ENCODE assay signal across 8 cellular contexts in the genomic region with DNA sequence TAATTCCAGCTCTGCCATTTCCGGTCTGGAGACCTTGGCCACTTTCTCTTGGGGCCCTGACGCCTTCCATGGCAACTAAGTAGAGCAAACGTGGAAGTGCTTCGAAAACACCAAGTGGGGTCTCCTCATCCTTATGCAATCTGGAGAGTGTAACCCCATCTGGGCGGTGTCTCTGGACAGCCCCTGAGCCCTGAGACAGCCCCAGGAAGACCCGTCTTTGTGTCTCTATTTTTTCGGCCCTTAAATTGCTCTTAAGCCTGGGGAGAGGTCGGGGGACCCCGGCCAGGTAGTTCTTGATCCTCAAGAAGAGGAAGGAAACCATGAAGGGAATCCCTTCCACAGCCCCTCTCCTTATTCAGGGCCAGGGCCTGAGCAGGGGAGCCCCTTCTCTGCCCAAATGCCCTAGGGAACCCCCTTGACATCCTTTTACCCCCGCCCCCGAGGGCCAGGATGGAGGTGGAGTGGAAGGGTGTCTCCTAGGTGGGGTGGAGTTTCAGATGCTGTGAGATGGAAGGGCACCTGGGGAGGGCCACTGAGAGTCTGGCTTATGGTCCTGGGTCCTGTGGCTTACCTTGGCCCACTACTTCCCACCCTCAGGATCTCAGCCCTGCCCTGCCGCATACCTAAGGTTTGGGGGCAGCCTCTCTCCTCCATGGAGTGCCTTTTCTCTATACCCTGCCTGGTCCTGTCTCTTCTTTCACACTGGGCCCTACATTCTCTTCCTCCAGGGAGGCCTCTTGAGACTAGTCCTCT. TPM values are rescaled to one million over a fixed set of nuclear protein-coding genes. Genes with fewer than 3 reads are reported as not detected.
A peak's percentile ranks its signal among the peaks of the same experiment; 100 is the strongest.
DNase-seq lines count a peak whose midpoint lies in the region; ATAC-seq, FAIRE-seq and TF ChIP-seq lines count a peak whose summit lies in the region.

No MANE protein-coding gene starts in this region.

- RAD21 ChIA-PET in GM12878 (lab: Charles Lee; ENCODE audit: unreplicated experiment): interaction anchor here (1.2 to 4.0 kb wide), 10 partner anchors 8 to 85 kb away, joined by 4 to 35 read pairs (median 10); a partner anchor contains a TSS

- H3K4me1 ChIP-seq in GM12878 (ENCODE audit: control insufficient read depth, insufficient read depth, low read length) (peaks cover 17% of the 10 kb centered on the region), lower lobe of right lung (peaks cover 45% of the 10 kb centered on the region), thymus (ENCODE audit: control insufficient read depth, insufficient read depth, low read length) (peaks cover 14% of the 10 kb centered on the region)

- H3K4me2 ChIP-seq in GM12878 (ENCODE audit: control insufficient read depth, insufficient read depth): peak overlapping the region; percentile 88

- FAIRE-seq in GM12878 (lab: Jason Lieb, UNC): no peak

- H3K9ac ChIP-seq in GM12878 (ENCODE audit: control insufficient read depth, insufficient read depth, low read length): peak overlapping the region; percentile 56; the same call in 1 of the 2 replicates

- CTCF ChIA-PET in GM12878 (lab: Yijun Ruan, JAX): interaction anchor here (1.1 to 15.6 kb wide), 10 partner anchors 8 to 92 kb away, joined by 3 to 622 read pairs (median 15); a partner anchor contains a TSS

- in situ Hi-C loops in GM12878 (cut with MboI): no loop called here

- H3K27me3 Mint-ChIP-seq in T-helper 2 cell treated with Interferon-gamma antibody and Interleukin-4, amounts not matched to agents 5 μg/mL and 100 μg/mL, for 36 hours (ENCODE audit: low read depth): peaks cover 30% of the 10 kb centered on the region

- SMC1A ChIA-PET in GM12878 (lab: Charles Lee; ENCODE audit: uncharacterized antibody, unreplicated experiment): interaction anchor here (1.1 to 13.7 kb wide), 8 partner anchors 8 to 87 kb away, joined by 3 to 322 read pairs (median 16); a partner anchor contains a TSS

- H2AFZ ChIP-seq in GM12878 (ENCODE audit: control insufficient read depth, low read depth, low read length): peak overlapping the region; percentile 64

- no peak for ATAC-seq in GM12878
- peak in 1 of 2 donors; percentile 0 for ATAC-seq in lower lobe of right lung
- no peak for ATAC-seq in GM18498 (IDR thresholded peaks at IDR 0.05; ENCODE audit: unreplicated experiment)

- no peak for TF ChIP-seq CTCF in GM12878 (IDR thresholded peaks at IDR 0.05 in 2 of 3, conservative IDR thresholded peaks at IDR 0.05 in 1 of 3; ENCODE audit: control insufficient read depth in 2 of 3, extremely low read depth in 1 of 3, insufficient read depth in 1 of 3, low read depth in 3 of 3, low read length in 3 of 3)
- no peak for TF ChIP-seq CTCF in lower lobe of right lung (IDR thresholded peaks at IDR 0.05)

- H4K20me1 ChIP-seq in GM12878 (ENCODE audit: control insufficient read depth, insufficient read depth): no peaks in the 10 kb centered on the region

- BruUV-seq in GM12878 (replicated peaks; lab: Mats Ljungman, UMichigan): TSS peak; percentile 89

- no peaks in the 10 kb centered on the region for H3K36me3 ChIP-seq in GM12878 (ENCODE audit: control insufficient read depth in 2 of 2, insufficient read depth in 2 of 2, low read length in 1 of 2)
- no peaks in the 10 kb centered on the region for H3K36me3 ChIP-seq in lower lobe of right lung
- no peaks in the 10 kb centered on the region for H3K36me3 ChIP-seq in thymus (ENCODE audit: control insufficient read depth, insufficient read depth)

- H3K9me3 Mint-ChIP-seq in T-helper 2 cell treated with Interferon-gamma antibody and Interleukin-4, amounts not matched to agents 5 μg/mL and 100 μg/mL, for 36 hours: no peaks in the 10 kb centered on the region

- no peaks in the 10 kb centered on the region for H3K36me3 Mint-ChIP-seq in T-helper 2 cell treated with Interferon-gamma antibody and Interleukin-4, amounts not matched to agents 5 μg/mL and 100 μg/mL, for 36 hours (ENCODE audit: low read depth)

- H3K4me3 ChIP-seq in GM12878 (peak overlapping the region; percentile 51; the same call in 1 of the 2 replicates), lower lobe of right lung (peak overlapping the region; percentile 49), thymus (ENCODE audit: low read length) (peak overlapping the region; percentile 52)

- 30% methylated on average over 12 of the region's 12 CpGs for WGBS in GM12878 (ENCODE audit: insufficient coverage, insufficient replicate concordance, low lambda C conversion rate, missing lambda C conversion rate)
- WGBS in thymus: 47% methylated on average over 12 of the region's 12 CpGs

- DNase-seq in T-helper 2 cell treated with Interferon-gamma antibody and Interleukin-4, amounts not matched to agents 5 μg/mL and 100 μg/mL, for 36 hours (ENCODE audit: low spot score): no peak
- DNase-seq in T-helper 2 cell (no peak), GM12878 (ENCODE audit: low read depth, low spot score) (no peak), lower lobe of right lung (no peak), inferior parietal cortex (ENCODE audit: extremely low spot score) (no peak), AG20443 (ENCODE audit: low spot score) (no peak)

- no peaks in the 10 kb centered on the region for H3K9me3 ChIP-seq in GM12878 (replicated peaks; ENCODE audit: control insufficient read depth, insufficient read depth, low read length)
- no peaks in the 10 kb centered on the region for H3K9me3 ChIP-seq in lower lobe of right lung
- H3K9me3 ChIP-seq in thymus (ENCODE audit: control insufficient read depth): no peaks in the 10 kb centered on the region

- intact Hi-C loops in GM12878 (cut with micrococcal nuclease; ENCODE audit: unreplicated experiment) (no loop called here), lower lobe of right lung (cut with DNase I) (no loop called here)

- TF ChIP-seq EP300 in GM12878 (IDR thresholded peaks at IDR 0.05; ENCODE audit: borderline replicate concordance in 1 of 2, control insufficient read depth in 1 of 2, low read depth in 2 of 2, low read length in 2 of 2): no peak

- H3K27ac Mint-ChIP-seq in T-helper 2 cell treated with Interferon-gamma antibody and Interleukin-4, amounts not matched to agents 5 μg/mL and 100 μg/mL, for 36 hours: peak overlapping the region; percentile 82

- no peak for TF ChIP-seq POLR2A in GM12878 (IDR thresholded peaks at IDR 0.05; ENCODE audit: low read depth, low read length)

- POLR2A ChIA-PET in GM12878 (lab: Charles Lee): interaction anchor here (0.6 to 6.0 kb wide), 5 partner anchors 15 to 1254 kb away, joined by 3 to 24 read pairs (median 5); a partner anchor contains a TSS

- TF ChIP-seq RAD21 in GM12878 (IDR thresholded peaks at IDR 0.05; ENCODE audit: insufficient read depth, low read depth, low read length): no peak

- no peak overlapping the region for H3K27ac ChIP-seq in GM12878 (ENCODE audit: control insufficient read depth, insufficient read depth)
- H3K27ac ChIP-seq in lower lobe of right lung: peak overlapping the region; percentile 95
- H3K27ac ChIP-seq in thymus (ENCODE audit: low read depth): peak overlapping the region; percentile 79

- peaks cover 26% of the 10 kb centered on the region for H3K4me1 Mint-ChIP-seq in T-helper 2 cell treated with Interferon-gamma antibody and Interleukin-4, amounts not matched to agents 5 μg/mL and 100 μg/mL, for 36 hours (ENCODE audit: low read depth)

- H3K4me3 Mint-ChIP-seq in T-helper 2 cell treated with Interferon-gamma antibody and Interleukin-4, amounts not matched to agents 5 μg/mL and 100 μg/mL, for 36 hours: peak overlapping the region; percentile 78

- H3K27me3 ChIP-seq in GM12878 (replicated peaks in 1 of 2; ENCODE audit: control insufficient read depth in 2 of 2, insufficient read depth in 2 of 2, low read length in 1 of 2) (no peaks in the 10 kb centered on the region; a peak in 1 of 4 replicates), lower lobe of right lung (ENCODE audit: low read depth) (no peaks in the 10 kb centered on the region), thymus (ENCODE audit: control insufficient read depth, insufficient read depth) (peaks cover 19% of the 10 kb centered on the region)

- H3K79me2 ChIP-seq in GM12878 (ENCODE audit: control insufficient read depth, insufficient read depth, low read length): no peaks in the 10 kb centered on the region

RNA-seq across cellular contexts. Expression of a gene that starts 17.6 kb away (rescaled TPM):
- 9.2 and 12.6 TPM in 2 replicates for total RNA-seq in GM12878 (2013; cell fraction: nucleolus; rRNA removed)
- total RNA-seq in GM12878 (2014; rRNA removed) (2.4 and 4.1 TPM in 2 replicates), GM12878 (2014; rRNA removed; fragmentation: Illumina TruSeq; extraction: Trizol) (1.5 and 2.2 TPM in 2 replicates), GM12878 (2021) (7.9 TPM in 2 replicates), lower lobe of right lung (39.3 TPM)
- polyA plus RNA-seq in GM12878 (2011; ENCODE audit: low read depth): 1.5 TPM
- polyA plus RNA-seq in GM12878 (2011; rRNA removed) (1.3 and 2.9 TPM in 2 replicates), GM12878 (2014; fragmentation: Illumina TruSeq; extraction: Trizol) (1.2 and 2.0 TPM in 2 replicates), GM12878 (2014; fragmentation: Nextera tagmentation; extraction: Ambion mirVana) (under 1 TPM in 1 of 2 experiments, not detected in 1; 0.05 TPM), GM12878 (2014; rRNA removed) (5.9 TPM in 2 replicates), GM12878 (2016; fragmentation: Nextera tagmentation; extraction: Ambion mirVana) (1 to 10 TPM; 1.5 to 1.9 TPM), thymus (106 TPM)
- polyA plus RNA-seq in GM12878 (2011; cell fraction: cytosol; rRNA removed): 5.8 and 7.7 TPM in 2 replicates
- polyA plus RNA-seq in GM12878 (2011; cell fraction: nucleus; rRNA removed): 20.2 and 21.4 TPM in 2 replicates
- 4.3 and 15.3 TPM in 2 replicates for polyA plus RNA-seq in GM12878 (2012)
- polyA minus RNA-seq in GM12878 (2011; rRNA and poly(A)+ RNA removed): 3.7 and 8.3 TPM in 2 replicates
- polyA minus RNA-seq in GM12878 (2011; cell fraction: cytosol; rRNA and poly(A)+ RNA removed): 6.8 and 7.4 TPM in 2 replicates
- 14.4 and 17.9 TPM in 2 replicates for polyA minus RNA-seq in GM12878 (2011; cell fraction: nucleus; rRNA and poly(A)+ RNA removed)

RNA-seq across cellular contexts. Expression of a gene that starts 26.9 kb away (rescaled TPM):
- 6.8 and 7.1 TPM in 2 replicates for total RNA-seq in GM12878 (2013; cell fraction: nucleolus; rRNA removed)
- total RNA-seq in GM12878 (2014; rRNA removed) (0.23 and 0.38 TPM in 2 replicates), GM12878 (2014; rRNA removed; fragmentation: Illumina TruSeq; extraction: Trizol) (0.14 and 0.58 TPM in 2 replicates), GM12878 (2021) (0.35 and 0.49 TPM in 2 replicates), lower lobe of right lung (85.5 TPM)
- polyA plus RNA-seq in GM12878 (2011; ENCODE audit: low read depth): not detected
- polyA plus RNA-seq in GM12878 (2011; rRNA removed) (0.15 and 0.29 TPM in 2 replicates), GM12878 (2014; fragmentation: Illumina TruSeq; extraction: Trizol) (0.09 TPM in 1 of 2 replicates, not detected in the other), GM12878 (2014; fragmentation: Nextera tagmentation; extraction: Ambion mirVana) (not detected), GM12878 (2014; rRNA removed) (0.13 and 0.27 TPM in 2 replicates), GM12878 (2016; fragmentation: Nextera tagmentation; extraction: Ambion mirVana) (not detected), thymus (47.4 TPM)
- 0.25 and 0.30 TPM in 2 replicates for polyA plus RNA-seq in GM12878 (2011; cell fraction: cytosol; rRNA removed)
- polyA plus RNA-seq in GM12878 (2011; cell fraction: nucleus; rRNA removed): 0.52 and 0.67 TPM in 2 replicates
- 0.22 and 1.0 TPM in 2 replicates for polyA plus RNA-seq in GM12878 (2012)
- 0.46 TPM in 1 of 2 replicates, not detected in the other for polyA minus RNA-seq in GM12878 (2011; rRNA and poly(A)+ RNA removed)
- polyA minus RNA-seq in GM12878 (2011; cell fraction: cytosol; rRNA and poly(A)+ RNA removed): not detected in 2 replicates
- polyA minus RNA-seq in GM12878 (2011; cell fraction: nucleus; rRNA and poly(A)+ RNA removed): 0.36 TPM in 1 of 2 replicates, not detected in the other

RNA-seq across cellular contexts. Expression of a gene that starts 36.1 kb away (rescaled TPM):
- total RNA-seq in GM12878 (2013; cell fraction: nucleolus; rRNA removed): 13.7 and 15.2 TPM in 2 replicates
- total RNA-seq in GM12878 (2014; rRNA removed) (44.5 and 44.8 TPM in 2 replicates), GM12878 (2014; rRNA removed; fragmentation: Illumina TruSeq; extraction: Trizol) (21.5 and 21.9 TPM in 2 replicates), GM12878 (2021) (33.8 and 36.5 TPM in 2 replicates), lower lobe of right lung (31.8 TPM)
- polyA plus RNA-seq in GM12878 (2011; ENCODE audit: low read depth): 21.8 TPM
- polyA plus RNA-seq in GM12878 (2011; rRNA removed) (31.4 and 49.8 TPM in 2 replicates), GM12878 (2014; fragmentation: Illumina TruSeq; extraction: Trizol) (10.4 and 26.0 TPM in 2 replicates), GM12878 (2014; fragmentation: Nextera tagmentation; extraction: Ambion mirVana) (1 to 10 TPM; 2.7 to 5.6 TPM), GM12878 (2014; rRNA removed) (42.7 and 43.1 TPM in 2 replicates), GM12878 (2016; fragmentation: Nextera tagmentation; extraction: Ambion mirVana) (10 to 100 TPM; 34.1 to 40.5 TPM), thymus (36.7 TPM)
- 64.4 and 85.9 TPM in 2 replicates for polyA plus RNA-seq in GM12878 (2011; cell fraction: cytosol; rRNA removed)
- 34.2 and 44.8 TPM in 2 replicates for polyA plus RNA-seq in GM12878 (2011; cell fraction: nucleus; rRNA removed)
- polyA plus RNA-seq in GM12878 (2012): 26.6 and 32.8 TPM in 2 replicates
- 48.9 and 54.6 TPM in 2 replicates for polyA minus RNA-seq in GM12878 (2011; rRNA and poly(A)+ RNA removed)
- polyA minus RNA-seq in GM12878 (2011; cell fraction: cytosol; rRNA and poly(A)+ RNA removed): 9.0 and 11.8 TPM in 2 replicates
- 12.6 and 24.2 TPM in 2 replicates for polyA minus RNA-seq in GM12878 (2011; cell fraction: nucleus; rRNA and poly(A)+ RNA removed)

RNA-seq across cellular contexts. Expression of a gene that starts 45.8 kb away (rescaled TPM):
- 0.27 TPM in 1 of 2 replicates, not detected in the other for total RNA-seq in GM12878 (2013; cell fraction: nucleolus; rRNA removed)
- total RNA-seq in GM12878 (2014; rRNA removed): not detected in 2 replicates
- total RNA-seq in GM12878 (2014; rRNA removed; fragmentation: Illumina TruSeq; extraction: Trizol): not detected in 2 replicates
- total RNA-seq in GM12878 (2021): 0.19 TPM in 1 of 2 replicates, not detected in the other
- not detected for polyA plus RNA-seq in GM12878 (2011; ENCODE audit: low read depth)
- polyA plus RNA-seq in GM12878 (2011; rRNA removed): not detected in 2 replicates
- not detected in 2 replicates for polyA plus RNA-seq in GM12878 (2011; cell fraction: cytosol; rRNA removed)
- not detected in 2 replicates for polyA plus RNA-seq in GM12878 (2011; cell fraction: nucleus; rRNA removed)
- not detected in 2 replicates for polyA plus RNA-seq in GM12878 (2012)
- not detected in 2 replicates for polyA plus RNA-seq in GM12878 (2014; fragmentation: Illumina TruSeq; extraction: Trizol)
- polyA plus RNA-seq in GM12878 (2014; fragmentation: Nextera tagmentation; extraction: Ambion mirVana): not detected
- polyA plus RNA-seq in GM12878 (2014; rRNA removed): not detected in 2 replicates
- not detected for polyA plus RNA-seq in GM12878 (2016; fragmentation: Nextera tagmentation; extraction: Ambion mirVana)
- polyA minus RNA-seq in GM12878 (2011; rRNA and poly(A)+ RNA removed): not detected in 2 replicates
- not detected in 2 replicates for polyA minus RNA-seq in GM12878 (2011; cell fraction: cytosol; rRNA and poly(A)+ RNA removed)
- polyA minus RNA-seq in GM12878 (2011; cell fraction: nucleus; rRNA and poly(A)+ RNA removed): 0.86 TPM in 1 of 2 replicates, not detected in the other
- total RNA-seq in lower lobe of right lung: 4.3 TPM
- 0.14 TPM for polyA plus RNA-seq in thymus

Comparison
In these comparisons a context has a peak if more than half of its experiments do, and no peak if none do; other contexts are left out.
1. RNA of a gene that starts 26.9 kb away (total RNA-seq): 85.5 TPM in lower lobe of right lung (single experiment); 0.14 to 7.1 TPM in GM12878; every median in the first group is over 10 times any median in the second.
2. Peak in every context shown above with its lines, with median percentiles within 50 percentile points of each other: H3K4me3 ChIP-seq.